15 cellular contexts compared by ENCODE assay signal in genomic region chr1:219298581-219299148, GRCh38.
DNase-seq lines count a peak whose midpoint lies in the region; ATAC-seq and TF ChIP-seq lines count a peak whose summit lies in the region.
"Had no signal": no experiment of that assay in that cellular context is flagged by ENCODE, and none has a peak within 500 bp of the region (broad histone marks: within the 10 kb centered on the region; RNA-seq: fewer than 3 reads in every experiment).

No MANE protein-coding gene starts in this region.

- no peak overlapping the region for H3K27ac Mint-ChIP-seq in Calu3 (ENCODE audit: unreplicated experiment)
- H3K27ac Mint-ChIP-seq: activated T-helper 17 cell treated with anti-CD3 and anti-CD28 coated beads, Interleukin-2, amount 50 U/mL, for 72 hours; B cell had no signal

- in situ Hi-C loops in mammary epithelial cell (cut with MboI; ENCODE audit: low sequenced_read_pairs in 2 of 2), result no loop called here

- ATAC-seq in left cardiac atrium, result peak; percentile 8 to 76
- ATAC-seq: activated T-helper 17 cell treated with anti-CD3 and anti-CD28 coated beads, Interleukin-2, amount 50 U/mL, for 72 hours had no signal

- H3K4me3 Mint-ChIP-seq in Calu3 (ENCODE audit: low read depth, unreplicated experiment), result no peak overlapping the region
- H3K4me3 Mint-ChIP-seq: activated T-helper 17 cell treated with anti-CD3 and anti-CD28 coated beads, Interleukin-2, amount 50 U/mL, for 72 hours; B cell had no signal

- peaks cover 8% of the 10 kb centered on the region for H3K4me1 Mint-ChIP-seq in Calu3 (ENCODE audit: low read depth, unreplicated experiment)
- H3K4me1 Mint-ChIP-seq: activated T-helper 17 cell treated with anti-CD3 and anti-CD28 coated beads, Interleukin-2, amount 50 U/mL, for 72 hours; B cell had no signal

- 25% methylated on average over 4 of the region's 4 CpGs for WGBS in mammary epithelial cell (ENCODE audit: low coverage, missing lambda C conversion rate)

- H3K79me2 ChIP-seq in mammary epithelial cell (ENCODE audit: insufficient read depth, low read length), result no peaks in the 10 kb centered on the region

- DNase-seq in astrocyte of the hippocampus (ENCODE audit: low read depth, low spot score) (peak; percentile 78), left cardiac atrium (no peak), renal cortical epithelial cell (ENCODE audit: low read depth) (peak; percentile 40), NCI-H2227 treated with DMSO at 0.1 percent for 48 hours (lab: John Stamatoyannopoulos, UW) (no peak), Calu3 (no peak), anterior cingulate cortex (lab: John Stamatoyannopoulos, UW) (no peak), mammary epithelial cell (no peak)
- DNase-seq: activated CD4-positive, alpha-beta T cell treated with anti-CD3 and anti-CD28 coated beads, Interleukin-2, amount 50 U/mL, for 1 hour; NCI-H146; stimulated activated CD4-positive, alpha-beta T cell treated with anti-CD3 and anti-CD28 coated beads, Interleukin-1b, Interleukin-23, amount 100 ng/mL, for 48 hours; T-helper 9 cell had no signal

- H3K27me3 ChIP-seq in mammary epithelial cell (ENCODE audit: insufficient read depth, low read length), result peaks cover 27% of the 10 kb centered on the region

- no peak overlapping the region for H3K9ac ChIP-seq in mammary epithelial cell (ENCODE audit: insufficient read depth, low read length)

- no peak overlapping the region for H3K4me3 ChIP-seq in mammary epithelial cell (replicated peaks in 1 of 3; ENCODE audit: insufficient read depth in 1 of 3, low read depth in 2 of 3, low read length in 3 of 3)

- no peaks in the 10 kb centered on the region for H3K36me3 Mint-ChIP-seq in Calu3 (ENCODE audit: insufficient read depth, unreplicated experiment)

- H3K36me3 ChIP-seq in mammary epithelial cell (ENCODE audit: insufficient read depth, low read length), result no peaks in the 10 kb centered on the region

- no peak overlapping the region for H3K4me2 ChIP-seq in mammary epithelial cell (ENCODE audit: insufficient read depth, low read depth, low read length)

- peak overlapping the region; percentile 78; the same call in 1 of the 2 replicates for H3K27ac ChIP-seq in C4-2B
- H3K27ac ChIP-seq in mammary epithelial cell (ENCODE audit: insufficient read depth, low read depth, low read length), result no peak overlapping the region
- H3K27ac ChIP-seq: RWPE1 had no signal

- H3K4me1 ChIP-seq in mammary epithelial cell (ENCODE audit: insufficient read depth, low read length), result no peaks in the 10 kb centered on the region

- H3K9me3 Mint-ChIP-seq in Calu3 (ENCODE audit: low read depth, unreplicated experiment), result no peaks in the 10 kb centered on the region
- H3K9me3 Mint-ChIP-seq: activated T-helper 17 cell treated with anti-CD3 and anti-CD28 coated beads, Interleukin-2, amount 50 U/mL, for 72 hours had no signal

- BruUV-seq in Calu3 (replicated peaks; lab: Mats Ljungman, UMichigan) (no TSS peak), mammary epithelial cell (replicated peaks; lab: Mats Ljungman, UMichigan) (no TSS peak)

- H4K20me1 ChIP-seq in mammary epithelial cell (ENCODE audit: insufficient read depth, low read length), result no peaks in the 10 kb centered on the region

- no peak overlapping the region for H2AFZ ChIP-seq in mammary epithelial cell (ENCODE audit: low read depth, low read length)

- CTCF ChIA-PET in Calu3 (lab: Charles Lee) (no interaction called here), mammary epithelial cell (lab: Charles Lee; ENCODE audit: low non-redundant PET) (no interaction called here)

- H3K9me3 ChIP-seq in mammary epithelial cell (replicated peaks; ENCODE audit: insufficient read depth, low read length), result no peaks in the 10 kb centered on the region

- dilution Hi-C loops in mammary epithelial cell (cut with HindIII; ENCODE audit: low sequenced_read_pairs), result no loop called here

- intact Hi-C loops in left cardiac atrium (cut with DNase I) (no loop called here), Calu3 (cut with micrococcal nuclease; ENCODE audit: unreplicated experiment) (no loop called here), mammary epithelial cell (cut with micrococcal nuclease) (no loop called here)

- H3K27me3 Mint-ChIP-seq in Calu3 (ENCODE audit: unreplicated experiment), result no peaks in the 10 kb centered on the region
- H3K27me3 Mint-ChIP-seq: activated T-helper 17 cell treated with anti-CD3 and anti-CD28 coated beads, Interleukin-2, amount 50 U/mL, for 72 hours; B cell had no signal

- TF ChIP-seq CTCF in C4-2B (conservative IDR thresholded peaks at IDR 0.05), result no peak
- TF ChIP-seq CTCF in Calu3 (IDR thresholded peaks at IDR 0.05; ENCODE audit: unreplicated experiment), result no peak
- no peak for TF ChIP-seq CTCF in mammary epithelial cell (conservative IDR thresholded peaks at IDR 0.05 in 1 of 2, IDR thresholded peaks at IDR 0.05 in 1 of 2; ENCODE audit: extremely low read depth in 1 of 2, insufficient read depth in 1 of 2, low read depth in 1 of 2, low read length in 2 of 2)

Comparison
In these comparisons a context has a peak if more than half of its experiments do, and no peak if none do; other contexts are left out.
1. DNase-seq: peak in astrocyte of the hippocampus (single experiment) and renal cortical epithelial cell (single experiment); none in left cardiac atrium (single experiment), NCI-H2227 treated with DMSO at 0.1 percent for 48 hours (single experiment), Calu3 (single experiment), anterior cingulate cortex (0 of 58) and mammary epithelial cell (single experiment).